In genomic region chr15:74037171-74038117, GRCh38 we compare ENCODE assay signal across 25 cellular contexts. TPM values are rescaled to one million over a fixed set of nuclear protein-coding genes. Genes with fewer than 3 reads are reported as not detected.
DNase-seq lines count a peak whose midpoint lies in the region; ATAC-seq, FAIRE-seq and TF ChIP-seq lines count a peak whose summit lies in the region.
"Had no signal": no experiment of that assay in that cellular context is flagged by ENCODE, and none has a peak within 500 bp of the region (broad histone marks: within the 10 kb centered on the region; RNA-seq: fewer than 3 reads in every experiment).

No MANE protein-coding gene starts in this region.

- H3K36me3 Mint-ChIP-seq in activated CD4-positive, alpha-beta T cell treated with anti-CD3 and anti-CD28 coated beads, Interleukin-2, amount 10 ng/mL, durations not matched to agents 24 days and 14 days (ENCODE audit: low read depth), result peaks cover 48% of the 10 kb centered on the region
- peaks cover 26% of the 10 kb centered on the region for H3K36me3 Mint-ChIP-seq in HFFc6 (ENCODE audit: low read depth)
- H3K36me3 Mint-ChIP-seq in central memory CD8-positive, alpha-beta T cell (ENCODE audit: insufficient read depth), result peaks cover 19% of the 10 kb centered on the region
- peaks cover 12% of the 10 kb centered on the region for H3K36me3 Mint-ChIP-seq in osteocyte (ENCODE audit: unreplicated experiment)

- no peak overlapping the region for H3K4me3 Mint-ChIP-seq in activated CD4-positive, alpha-beta T cell treated with anti-CD3 and anti-CD28 coated beads, Interleukin-2, amount 10 ng/mL, durations not matched to agents 24 days and 14 days
- H3K4me3 Mint-ChIP-seq in HFFc6 (no peak overlapping the region), osteocyte (ENCODE audit: unreplicated experiment) (no peak overlapping the region)
- H3K4me3 Mint-ChIP-seq in central memory CD8-positive, alpha-beta T cell, result no peak overlapping the region
- H3K4me3 Mint-ChIP-seq: activated CD4-positive, alpha-beta T cell treated with anti-CD3 and anti-CD28 coated beads for 36 hours; naive B cell; T-cell had no signal

- peak overlapping the region; percentile 9 for H3K27ac Mint-ChIP-seq in activated CD4-positive, alpha-beta T cell treated with anti-CD3 and anti-CD28 coated beads, Interleukin-2, amount 10 ng/mL, durations not matched to agents 24 days and 14 days
- H3K27ac Mint-ChIP-seq in HFFc6, result peak overlapping the region; percentile 13; the same call in 1 of the 2 replicates
- peak overlapping the region; percentile 84 for H3K27ac Mint-ChIP-seq in central memory CD8-positive, alpha-beta T cell (ENCODE audit: low read depth)
- H3K27ac Mint-ChIP-seq in osteocyte (ENCODE audit: unreplicated experiment), result peak overlapping the region; percentile 55
- H3K27ac Mint-ChIP-seq: activated CD4-positive, alpha-beta T cell treated with anti-CD3 and anti-CD28 coated beads for 36 hours had no signal

- H3K27me3 Mint-ChIP-seq in activated CD4-positive, alpha-beta T cell treated with anti-CD3 and anti-CD28 coated beads, Interleukin-2, amount 10 ng/mL, durations not matched to agents 24 days and 14 days, result no peaks in the 10 kb centered on the region
- peaks cover 4% of the 10 kb centered on the region for H3K27me3 Mint-ChIP-seq in HFFc6 (ENCODE audit: insufficient read depth)
- no peaks in the 10 kb centered on the region for H3K27me3 Mint-ChIP-seq in central memory CD8-positive, alpha-beta T cell
- no peaks in the 10 kb centered on the region for H3K27me3 Mint-ChIP-seq in osteocyte (ENCODE audit: unreplicated experiment)
- H3K27me3 Mint-ChIP-seq: activated CD4-positive, alpha-beta T cell treated with anti-CD3 and anti-CD28 coated beads for 36 hours; naive B cell; T-cell had no signal

- no peaks in the 10 kb centered on the region for H3K9me3 Mint-ChIP-seq in activated CD4-positive, alpha-beta T cell treated with anti-CD3 and anti-CD28 coated beads, Interleukin-2, amount 10 ng/mL, durations not matched to agents 24 days and 14 days
- H3K9me3 Mint-ChIP-seq in HFFc6 (peaks cover 5% of the 10 kb centered on the region), osteocyte (ENCODE audit: unreplicated experiment) (no peaks in the 10 kb centered on the region)
- H3K9me3 Mint-ChIP-seq in central memory CD8-positive, alpha-beta T cell, result no peaks in the 10 kb centered on the region
- H3K9me3 Mint-ChIP-seq: naive B cell, T-cell had no signal

- peaks cover 2% of the 10 kb centered on the region for H3K4me1 Mint-ChIP-seq in activated CD4-positive, alpha-beta T cell treated with anti-CD3 and anti-CD28 coated beads, Interleukin-2, amount 10 ng/mL, durations not matched to agents 24 days and 14 days
- H3K4me1 Mint-ChIP-seq in HFFc6 (ENCODE audit: low read depth), result peaks cover 59% of the 10 kb centered on the region
- peaks cover 6% of the 10 kb centered on the region for H3K4me1 Mint-ChIP-seq in central memory CD8-positive, alpha-beta T cell
- H3K4me1 Mint-ChIP-seq in osteocyte (ENCODE audit: unreplicated experiment), result peaks cover 47% of the 10 kb centered on the region
- H3K4me1 Mint-ChIP-seq: activated CD4-positive, alpha-beta T cell treated with anti-CD3 and anti-CD28 coated beads for 36 hours; T-cell had no signal

- intact Hi-C loops in activated CD4-positive, alpha-beta T cell treated with anti-CD3 and anti-CD28 coated beads, Interleukin-2, amount 10 ng/mL, durations not matched to agents 24 days and 14 days (cut with micrococcal nuclease), result no loop called here

- FAIRE-seq in GM19239 (lab: Jason Lieb, UNC), result no peak
- FAIRE-seq: endometrium, GM18507 had no signal

- no peak for ATAC-seq in central memory CD8-positive, alpha-beta T cell (replicated peaks; ENCODE audit: extremely low read depth, poor library complexity, severe bottlenecking)
- ATAC-seq: activated CD4-positive, alpha-beta T cell treated with anti-CD3 and anti-CD28 coated beads for 36 hours; T-cell had no signal

- TF ChIP-seq CTCF in HFFc6 (IDR thresholded peaks at IDR 0.05) (peak; percentile 29; the same call in 1 of the 2 replicates), osteocyte (IDR thresholded peaks at IDR 0.05) (no peak)

- no peak for DNase-seq in activated CD4-positive, alpha-beta T cell treated with anti-CD3 and anti-CD28 coated beads, Interleukin-2, amount 10 ng/mL, durations not matched to agents 24 days and 14 days
- DNase-seq in activated CD4-positive, alpha-beta T cell treated with anti-CD3 and anti-CD28 coated beads for 4 hours, result no peak
- DNase-seq in HFFc6 (no peak), osteocyte (ENCODE audit: extremely low spot score, unreplicated experiment) (peak; percentile 78), Kasumi-1 (lab: John Stamatoyannopoulos, UW) (no peak), GM19239 (ENCODE audit: insufficient read length, low spot score) (no peak), activated gamma-delta T cell treated with Interleukin-2 at 50 U/mL for 16 hours (no peak)
- no peak for DNase-seq in central memory CD8-positive, alpha-beta T cell (ENCODE audit: low spot score in 2 of 2)
- DNase-seq: cortex of kidney, MM.1S, naive B cell, NCI-H1436 treated with DMSO at 0.1 percent for 48 hours, NCI-H2171, NCI-H774, SIG-M5, T-cell had no signal

RNA-seq across cellular contexts. Expression of gene PML, which starts 42.9 kb away (rescaled TPM):
- total RNA-seq in activated CD4-positive, alpha-beta T cell treated with anti-CD3 and anti-CD28 coated beads, Interleukin-2, amount 10 ng/mL, durations not matched to agents 24 days and 14 days, result 61.3 and 64.2 TPM in 2 replicates
- 10 to 100 TPM; 45.2 to 51.8 (median 47.5) TPM for total RNA-seq in HFFc6 (2021; fragmentation: NEBNext Ultra II Directional; extraction: Animal tissue kit (Norgen Biotek cat#: 25700))
- 60.6 and 63.1 TPM in 2 replicates for total RNA-seq in osteocyte

RNA-seq across cellular contexts. Expression of gene GOLGA6A, which starts 44.9 kb away (rescaled TPM):
- total RNA-seq in activated CD4-positive, alpha-beta T cell treated with anti-CD3 and anti-CD28 coated beads, Interleukin-2, amount 10 ng/mL, durations not matched to agents 24 days and 14 days, result not detected in 2 replicates
- not detected for total RNA-seq in HFFc6 (2021; fragmentation: NEBNext Ultra II Directional; extraction: Animal tissue kit (Norgen Biotek cat#: 25700))
- total RNA-seq in osteocyte, result 0.21 TPM in 1 of 2 replicates, not detected in the other
- total RNA-seq: A673; activated CD4-positive, alpha-beta T cell treated with anti-CD3 and anti-CD28 coated beads for 36 hours; adrenal gland; heart left ventricle; mesenteric fat pad; PC-9; ureter had no signal

RNA-seq across cellular contexts. Expression of gene STOML1, which starts 45.3 kb away (rescaled TPM):
- total RNA-seq in activated CD4-positive, alpha-beta T cell treated with anti-CD3 and anti-CD28 coated beads, Interleukin-2, amount 10 ng/mL, durations not matched to agents 24 days and 14 days, result 10.3 and 10.6 TPM in 2 replicates
- total RNA-seq in HFFc6 (2021; fragmentation: NEBNext Ultra II Directional; extraction: Animal tissue kit (Norgen Biotek cat#: 25700)), result 10 to 100 TPM; 21.4 to 30.6 (median 24.7) TPM
- 17.1 and 18.3 TPM in 2 replicates for total RNA-seq in osteocyte

Comparison
In these comparisons a context has a peak if more than half of its experiments do, and no peak if none do; other contexts are left out.
1. H3K27ac Mint-ChIP-seq: peak in every context shown above with its lines; median percentile 84 in central memory CD8-positive, alpha-beta T cell; 55 in osteocyte; 13 in HFFc6; 9 in activated CD4-positive, alpha-beta T cell treated with anti-CD3 and anti-CD28 coated beads, Interleukin-2, amount 10 ng/mL, durations not matched to agents 24 days and 14 days.